1 cellular context compared by ENCODE assay signal in genomic region chr12:46260153-46260912, GRCh38.
TF ChIP-seq lines count a peak whose summit lies in the region.

No MANE protein-coding gene starts in this region.

TF ChIP-seq in HEK293, 187 proteins besides CTCF, POLR2A, EP300 and RAD21 (continued from another document and continues in another):
- no peak for TF ChIP-seq PRDM2 (tag by site-specific recombination; IDR thresholded peaks at IDR 0.05; ENCODE audit: borderline replicate concordance)
- TF ChIP-seq ZSCAN5A (tag by site-specific recombination; IDR thresholded peaks at IDR 0.05), result no peak
- TF ChIP-seq SCRT1 (tag by site-specific recombination; IDR thresholded peaks at IDR 0.05; ENCODE audit: borderline replicate concordance), result no peak
- TF ChIP-seq INSM2 (tag by site-specific recombination; IDR thresholded peaks at IDR 0.05), result 0 out of 2 replicates have a peak, but pooled peaks have one; percentile 13
- no peak for TF ChIP-seq ZNF585B (tag by site-specific recombination; IDR thresholded peaks at IDR 0.05)
- TF ChIP-seq ZNF16 (tag by site-specific recombination; IDR thresholded peaks at IDR 0.05; ENCODE audit: low read depth), result no peak
- no peak for TF ChIP-seq ZNF211 (tag by site-specific recombination; IDR thresholded peaks at IDR 0.05; ENCODE audit: low read depth)
- TF ChIP-seq ZEB2 (tag by site-specific recombination; IDR thresholded peaks at IDR 0.05), result no peak
- TF ChIP-seq ZNF366 (tag by site-specific recombination; conservative IDR thresholded peaks at IDR 0.05), result peak; percentile 59
- TF ChIP-seq ZSCAN23 (tag by site-specific recombination; IDR thresholded peaks at IDR 0.05), result no peak
- TF ChIP-seq ZNF473 (tag by site-specific recombination; IDR thresholded peaks at IDR 0.05), result no peak
- TF ChIP-seq ZNF501 (tag by site-specific recombination; IDR thresholded peaks at IDR 0.05), result 0 out of 2 replicates have a peak, but pooled peaks have one; percentile 39
- no peak for TF ChIP-seq ZNF510 (tag by site-specific recombination; IDR thresholded peaks at IDR 0.05; ENCODE audit: insufficient replicate concordance)
- no peak for TF ChIP-seq ZNF561 (tag by site-specific recombination; IDR thresholded peaks at IDR 0.05; ENCODE audit: borderline replicate concordance)
- TF ChIP-seq ZNF596 (tag by site-specific recombination; IDR thresholded peaks at IDR 0.05), result no peak
- TF ChIP-seq ZNF416 (tag by site-specific recombination; IDR thresholded peaks at IDR 0.05), result no peak
- no peak for TF ChIP-seq ZNF26 (tag by site-specific recombination; IDR thresholded peaks at IDR 0.05)
- TF ChIP-seq PRDM6 (tag by site-specific recombination; IDR thresholded peaks at IDR 0.05), result peak; percentile 89
- TF ChIP-seq ZNF658 (tag by site-specific recombination; IDR thresholded peaks at IDR 0.05), result no peak
- no peak for TF ChIP-seq ZNF530 (tag by site-specific recombination; IDR thresholded peaks at IDR 0.05; ENCODE audit: low read depth)
- TF ChIP-seq ZBTB7A (tag by site-specific recombination; IDR thresholded peaks at IDR 0.05; ENCODE audit: low read depth), result no peak
- no peak for TF ChIP-seq ZNF664 (tag by site-specific recombination; IDR thresholded peaks at IDR 0.05)
- TF ChIP-seq ZBTB10 (tag by site-specific recombination; IDR thresholded peaks at IDR 0.05), result no peak
- no peak for TF ChIP-seq ZNF157 (tag by site-specific recombination; IDR thresholded peaks at IDR 0.05)
- TF ChIP-seq ZIC2 (tag by site-specific recombination; IDR thresholded peaks at IDR 0.05), result no peak
- TF ChIP-seq ZNF513 (tag by site-specific recombination; IDR thresholded peaks at IDR 0.05), result no peak
- TF ChIP-seq ZNF274 (IDR thresholded peaks at IDR 0.05; ENCODE audit: low read length), result no peak
- no peak for TF ChIP-seq ZNF274 (tag by site-specific recombination; IDR thresholded peaks at IDR 0.05; ENCODE audit: borderline replicate concordance)
- no peak for TF ChIP-seq ZNF223 (tag by site-specific recombination; IDR thresholded peaks at IDR 0.05)
- no peak for TF ChIP-seq ZNF266 (tag by site-specific recombination; IDR thresholded peaks at IDR 0.05; ENCODE audit: low read depth)
- TF ChIP-seq GFI1B (tag by site-specific recombination; IDR thresholded peaks at IDR 0.05), result no peak
- no peak for TF ChIP-seq ZNF76 (tag by site-specific recombination; IDR thresholded peaks at IDR 0.05; ENCODE audit: borderline replicate concordance, low read depth)
- no peak for TF ChIP-seq SP3 (tag by site-specific recombination; IDR thresholded peaks at IDR 0.05)
- TF ChIP-seq ZNF391 (tag by site-specific recombination; IDR thresholded peaks at IDR 0.05; ENCODE audit: borderline replicate concordance, low read depth), result no peak
- TF ChIP-seq KLF9 (tag by site-specific recombination; IDR thresholded peaks at IDR 0.05; ENCODE audit: low read depth), result no peak
- TF ChIP-seq BCL6B (tag by site-specific recombination; IDR thresholded peaks at IDR 0.05), result no peak
- no peak for TF ChIP-seq ZNF707 (tag by site-specific recombination; IDR thresholded peaks at IDR 0.05)
- TF ChIP-seq GLI2 (tag by site-specific recombination; IDR thresholded peaks at IDR 0.05; ENCODE audit: borderline replicate concordance, low read depth), result no peak
- TF ChIP-seq ZNF24 (tag by site-specific recombination; IDR thresholded peaks at IDR 0.05), result no peak
- no peak for TF ChIP-seq SP2 (tag by site-specific recombination; IDR thresholded peaks at IDR 0.05)
- TF ChIP-seq BCL11B (tag by site-specific recombination; IDR thresholded peaks at IDR 0.05; ENCODE audit: low read depth), result peak; percentile 59; the same call in 1 of the 2 replicates
- TF ChIP-seq ZXDB (tag by site-specific recombination; IDR thresholded peaks at IDR 0.05), result no peak; the same call in 1 of the 2 replicates
- TF ChIP-seq ZNF19 (tag by site-specific recombination; IDR thresholded peaks at IDR 0.05; ENCODE audit: low read depth), result no peak
- TF ChIP-seq ZFP3 (tag by site-specific recombination; IDR thresholded peaks at IDR 0.05; ENCODE audit: low read depth), result no peak
- no peak for TF ChIP-seq ZNF747 (tag by site-specific recombination; IDR thresholded peaks at IDR 0.05)
- no peak for TF ChIP-seq ZNF701 (tag by site-specific recombination; IDR thresholded peaks at IDR 0.05)
- no peak for TF ChIP-seq KLF16 (tag by site-specific recombination; IDR thresholded peaks at IDR 0.05)
- TF ChIP-seq ZNF350 (tag by site-specific recombination; IDR thresholded peaks at IDR 0.05), result no peak
- no peak for TF ChIP-seq ZBTB20 (tag by site-specific recombination; IDR thresholded peaks at IDR 0.05)
- no peak for TF ChIP-seq ZNF292 (tag by site-specific recombination; IDR thresholded peaks at IDR 0.05; ENCODE audit: borderline replicate concordance, low read depth)
- TF ChIP-seq KLF1 (tag by site-specific recombination; IDR thresholded peaks at IDR 0.05), result no peak
- 0 out of 2 replicates have a peak, but pooled peaks have one; percentile 62 for TF ChIP-seq ZNF10 (tag by site-specific recombination; IDR thresholded peaks at IDR 0.05)
- no peak for TF ChIP-seq HOXA7 (CRISPR knock-in tag; IDR thresholded peaks at IDR 0.05; ENCODE audit: borderline replicate concordance)
